ENCODE assay signal across 1 cellular context in the genomic region with DNA sequence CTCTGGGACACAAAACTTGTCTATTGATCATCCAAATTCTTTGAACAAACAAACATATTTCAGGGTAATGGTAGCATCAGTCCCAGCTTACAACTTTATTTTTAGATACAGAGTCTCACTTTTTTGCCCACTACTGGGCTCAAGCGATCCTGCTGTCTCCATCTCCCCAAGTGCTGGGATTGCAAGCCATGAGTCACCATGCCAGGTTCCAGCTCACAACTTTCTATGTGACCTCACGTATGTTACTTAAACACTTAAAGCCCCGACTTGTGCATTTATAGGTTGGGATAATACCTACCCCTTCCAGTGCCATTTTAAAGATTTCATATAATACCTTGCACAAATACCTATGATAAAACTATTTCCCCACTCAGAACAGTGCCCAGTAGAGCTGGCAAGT.
TF ChIP-seq lines count a peak whose summit lies in the region.

No MANE protein-coding gene starts in this region.

TF ChIP-seq in K562, 482 proteins besides CTCF, POLR2A, EP300 and RAD21 (continued from another document):
- TF ChIP-seq, protein P1, sequence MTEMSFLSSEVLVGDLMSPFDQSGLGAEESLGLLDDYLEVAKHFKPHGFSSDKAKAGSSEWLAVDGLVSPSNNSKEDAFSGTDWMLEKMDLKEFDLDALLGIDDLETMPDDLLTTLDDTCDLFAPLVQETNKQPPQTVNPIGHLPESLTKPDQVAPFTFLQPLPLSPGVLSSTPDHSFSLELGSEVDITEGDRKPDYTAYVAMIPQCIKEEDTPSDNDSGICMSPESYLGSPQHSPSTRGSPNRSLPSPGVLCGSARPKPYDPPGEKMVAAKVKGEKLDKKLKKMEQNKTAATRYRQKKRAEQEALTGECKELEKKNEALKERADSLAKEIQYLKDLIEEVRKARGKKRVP (CRISPR knock-in tag; IDR thresholded peaks at IDR 0.05), result no peak
- TF ChIP-seq KLF16 (IDR thresholded peaks at IDR 0.05), result no peak
